8 cellular contexts compared by ENCODE assay signal in genomic region chr12:56359851-56360767, GRCh38. TPM values are rescaled to one million over a fixed set of nuclear protein-coding genes. Genes with fewer than 3 reads are reported as not detected.
A peak's percentile ranks its signal among the peaks of the same experiment; 100 is the strongest.
DNase-seq lines count a peak whose midpoint lies in the region; ATAC-seq, FAIRE-seq and TF ChIP-seq lines count a peak whose summit lies in the region.

STAT2 (minus strand) TSS chr12:56360107; CDS start chr12:56356571, 3,536 bp downstream.

- no peak within 1 kb of the TSS for H3K14ac ChIP-seq in H1 (ENCODE audit: insufficient read length)

- peaks cover 0 to 8% of the 10 kb centered on the region in 2 experiments; a peak in 1 of 4 replicates for H3K79me2 ChIP-seq in H1 (ENCODE audit: control insufficient read depth in 1 of 2, insufficient read depth in 2 of 2, low read length in 2 of 2)

- no peak for TF ChIP-seq RAD21 in H1 (IDR thresholded peaks at IDR 0.05 in 1 of 2, conservative IDR thresholded peaks at IDR 0.05 in 1 of 2; ENCODE audit: low read depth in 2 of 2, low read length in 2 of 2)

- H2BK12ac ChIP-seq in H1 (ENCODE audit: low read depth, low read length): peak within 1 kb of the TSS; percentile 55; the same call in 1 of the 2 replicates

- POLR2A ChIA-PET in H1 (lab: Charles Lee; ENCODE audit: partially characterized antibody): interaction anchor here (0.6 to 5.1 kb wide), 21 partner anchors 9 to 366 kb away, joined by 3 to 55 read pairs (median 4); partner anchors contain the start of genes CNPY2, COQ10A, IL23A and NACA

- H3K4me3 Mint-ChIP-seq in activated CD8-positive, alpha-beta memory T cell treated with anti-CD3 and anti-CD28 coated beads, Interleukin-2, amount 10 ng/mL, durations not matched to agents 7 days and 5 days: peak within 1 kb of the TSS; percentile 93
- peak within 1 kb of the TSS; percentile 96 for H3K4me3 Mint-ChIP-seq in memory B cell

- H3K56ac ChIP-seq in H1 (replicated peaks; ENCODE audit: insufficient read length, low read depth, low read length): peak within 1 kb of the TSS; percentile 34

- peak within 1 kb of the TSS; percentile 87; the same call in 1 of the 2 replicates for H4K8ac ChIP-seq in H1 (ENCODE audit: extremely low read depth, insufficient read depth, low read length)

- 0 out of 2 replicates have a peak within 1 kb of the TSS, but pooled peaks have one; percentile 24 for H2AFZ ChIP-seq in H1 (ENCODE audit: low read length)

- no peaks in the 10 kb centered on the region for H3K79me1 ChIP-seq in H1 (ENCODE audit: low read depth, low read length)

- H4K5ac ChIP-seq in H1 (ENCODE audit: insufficient read length, low read depth, low read length): peak within 1 kb of the TSS; percentile 72

- H4K20me1 ChIP-seq in H1 (replicated peaks in 1 of 2; ENCODE audit: control insufficient read depth in 1 of 2, insufficient read depth in 2 of 2, low read length in 2 of 2): no peaks in the 10 kb centered on the region

- peaks cover 5% of the 10 kb centered on the region for H3K27me3 ChIP-seq in NT2/D1 (ENCODE audit: insufficient read depth, insufficient read length)
- peaks cover 0 to 3% (median 0%) of the 10 kb centered on the region in 4 experiments; a peak in 1 of 7 replicates for H3K27me3 ChIP-seq in H1 (replicated peaks in 1 of 4; ENCODE audit: control insufficient read depth in 3 of 4, extremely low read depth in 1 of 4, insufficient read depth in 3 of 4, low read length in 3 of 4)

- no peak for TF ChIP-seq CTCF in H1 (IDR thresholded peaks at IDR 0.05; ENCODE audit: control extremely low read depth in 1 of 3, insufficient read depth in 1 of 3, low read depth in 1 of 3, low read length in 3 of 3)

- ATAC-seq in GM21381 (IDR thresholded peaks at IDR 0.05; ENCODE audit: unreplicated experiment): peak; percentile 94
- peak; percentile 97 for ATAC-seq in activated CD8-positive, alpha-beta memory T cell treated with anti-CD3 and anti-CD28 coated beads, Interleukin-2, amount 10 ng/mL, durations not matched to agents 7 days and 5 days
- peak; percentile 93 for ATAC-seq in memory B cell (ENCODE audit: low read depth)

- no peak within 1 kb of the TSS for H2BK120ac ChIP-seq in H1 (replicated peaks; ENCODE audit: low read depth, low read length)

- no peak within 1 kb of the TSS for H2BK15ac ChIP-seq in H1 (ENCODE audit: low read length)

- CTCF ChIA-PET in activated CD8-positive, alpha-beta memory T cell treated with anti-CD3 and anti-CD28 coated beads, Interleukin-2, amount 10 ng/mL, durations not matched to agents 7 days and 5 days (lab: Charles Lee): interaction anchor here (0.8 to 4.6 kb wide), 24 partner anchors 9 to 276 kb away, joined by 3 to 21 read pairs (median 5); partner anchors contain the start of genes ANKRD52, CNPY2, COQ10A and ESYT1
- CTCF ChIA-PET in H1 (lab: Charles Lee; ENCODE audit: partially characterized antibody): interaction anchor here (0.6 to 3.4 kb wide), 18 partner anchors 9 to 138 kb away, joined by 3 to 24 read pairs (median 4); partner anchors contain the start of genes CNPY2, PAN2, RNF41 and SPRYD4

- H3K4me3 ChIP-seq in NT2/D1 (ENCODE audit: insufficient read length, low read depth) (peak within 1 kb of the TSS; percentile 87), H1 (ENCODE audit: extremely low read depth in 1 of 4, insufficient read depth in 2 of 4, low read depth in 3 of 4, low read length in 4 of 4) (peak within 1 kb of the TSS; percentile 78 to 88 (median 84))

- H3K9me3 ChIP-seq in NT2/D1 (ENCODE audit: insufficient read depth, low read length) (no peaks in the 10 kb centered on the region), H1 (ENCODE audit: insufficient read depth in 2 of 2, low read depth in 1 of 2, low read length in 1 of 2) (no peaks in the 10 kb centered on the region)

- no peak within 1 kb of the TSS; the same call in 1 of the 2 replicates for H3K18ac ChIP-seq in H1 (ENCODE audit: extremely low read depth, low read length)

- WGBS in H1 (ENCODE audit: extremely low coverage in 1 of 2, insufficient coverage in 1 of 2, insufficient read length in 1 of 2, insufficient replicate concordance in 2 of 2, low coverage in 1 of 2, low lambda C conversion rate in 2 of 2, missing lambda C conversion rate in 1 of 2), 2 experiments: 1% methylated on average over 48 of the region's 54 CpGs; no CpG with 5 or more reads in 1 of the 2 experiments

- FAIRE-seq in H1 (lab: Jason Lieb, UNC): peak; percentile 87

- peaks cover 16% of the 10 kb centered on the region for H3K36me3 ChIP-seq in NT2/D1 (ENCODE audit: insufficient read depth, insufficient read length, low read length)
- H3K36me3 ChIP-seq in H1 (ENCODE audit: control insufficient read depth in 2 of 4, insufficient read depth in 4 of 4, low read length in 3 of 4): peaks cover 2 to 16% (median 8%) of the 10 kb centered on the region in 4 experiments; a peak in 6 of 8 replicates

- H3K27ac ChIP-seq in H1 (ENCODE audit: low read depth, low read length): peak within 1 kb of the TSS; percentile 70

- 0 out of 2 replicates have a peak within 1 kb of the TSS, but pooled peaks have one; percentile 4 for H2AK5ac ChIP-seq in H1 (ENCODE audit: low read depth, low read length)

- H4K91ac ChIP-seq in H1 (replicated peaks; ENCODE audit: insufficient read length, low read length): no peak within 1 kb of the TSS

- peak within 1 kb of the TSS; percentile 95 for H3K27ac Mint-ChIP-seq in activated CD8-positive, alpha-beta memory T cell treated with anti-CD3 and anti-CD28 coated beads, Interleukin-2, amount 10 ng/mL, durations not matched to agents 7 days and 5 days
- H3K27ac Mint-ChIP-seq in memory B cell: peak within 1 kb of the TSS; percentile 82

- H2BK5ac ChIP-seq in H1 (ENCODE audit: low read depth, low read length): peak within 1 kb of the TSS; percentile 77; the same call in 1 of the 2 replicates

- H3K27me3 Mint-ChIP-seq in activated CD8-positive, alpha-beta memory T cell treated with anti-CD3 and anti-CD28 coated beads, Interleukin-2, amount 10 ng/mL, durations not matched to agents 7 days and 5 days: no peaks in the 10 kb centered on the region
- H3K27me3 Mint-ChIP-seq in memory B cell: no peaks in the 10 kb centered on the region

- H3K4me1 ChIP-seq in NT2/D1 (ENCODE audit: insufficient read depth, insufficient read length): peaks cover 2% of the 10 kb centered on the region
- peaks cover 0 to 5% (median 2%) of the 10 kb centered on the region in 4 experiments; a peak in 4 of 7 replicates for H3K4me1 ChIP-seq in H1 (replicated peaks in 1 of 4; ENCODE audit: control insufficient read depth in 3 of 4, insufficient read depth in 4 of 4, low read length in 3 of 4)

- DNase-seq in COR-L47 (lab: John Stamatoyannopoulos, UW) (peak; percentile 98), HUDEP-2 (lab: John Stamatoyannopoulos, UW; ENCODE audit: unreplicated experiment in 76 of 76) (peak; percentile 26 to 100 (median 99)), NT2/D1 (ENCODE audit: low read depth, low spot score) (peak; percentile 99), H1 (ENCODE audit: low read depth in 1 of 2, low spot score in 2 of 2) (peak; percentile 98 to 99), memory B cell (ENCODE audit: low spot score in 2 of 2) (peak; percentile 92 to 99)
- peak; percentile 100 for DNase-seq in activated CD8-positive, alpha-beta memory T cell treated with anti-CD3 and anti-CD28 coated beads, Interleukin-2, amount 10 ng/mL, durations not matched to agents 7 days and 5 days
- peak; percentile 98 for DNase-seq in stimulated activated CD8-positive, alpha-beta memory T cell treated with anti-CD3 and anti-CD28 coated beads, Interleukin-12 subunit alpha, Interleukin-12 subunit beta, amount 100 ng/mL, for 24 hours (ENCODE audit: extremely low read depth)

- peak in 1 of 2 experiments; percentile 56; a peak in 2 of 3 replicates for TF ChIP-seq POLR2A in H1 (IDR thresholded peaks at IDR 0.05; ENCODE audit: control extremely low read depth in 1 of 2, low read depth in 2 of 2, low read length in 2 of 2)

- H3K9me3 Mint-ChIP-seq in activated CD8-positive, alpha-beta memory T cell treated with anti-CD3 and anti-CD28 coated beads, Interleukin-2, amount 10 ng/mL, durations not matched to agents 7 days and 5 days (ENCODE audit: low read depth): no peaks in the 10 kb centered on the region
- H3K9me3 Mint-ChIP-seq in memory B cell: no peaks in the 10 kb centered on the region

- H2BK20ac ChIP-seq in H1 (ENCODE audit: low read length): no peak within 1 kb of the TSS

- H3K4me2 ChIP-seq in H1 (ENCODE audit: insufficient read depth in 1 of 2, low read depth in 2 of 2, low read length in 2 of 2): peak within 1 kb of the TSS; percentile 51 to 66

- TF ChIP-seq EP300 in H1 (IDR thresholded peaks at IDR 0.05; ENCODE audit: borderline replicate concordance in 1 of 2, low read depth in 2 of 2, low read length in 2 of 2): peak; percentile 65 to 71; a peak in 2 of 3 replicates

- peaks cover 24% of the 10 kb centered on the region for H3K4me1 Mint-ChIP-seq in activated CD8-positive, alpha-beta memory T cell treated with anti-CD3 and anti-CD28 coated beads, Interleukin-2, amount 10 ng/mL, durations not matched to agents 7 days and 5 days
- peaks cover 22% of the 10 kb centered on the region for H3K4me1 Mint-ChIP-seq in memory B cell

- no peaks in the 10 kb centered on the region for H3K23me2 ChIP-seq in H1 (ENCODE audit: low read depth, low read length)

- H3K4ac ChIP-seq in H1 (replicated peaks; ENCODE audit: insufficient read length, low read depth, low read length): no peak within 1 kb of the TSS

- no peak within 1 kb of the TSS for H3K23ac ChIP-seq in H1 (ENCODE audit: insufficient read length)

- H3K9ac ChIP-seq in NT2/D1 (ENCODE audit: insufficient read length, low read depth): peak within 1 kb of the TSS; percentile 93
- peak within 1 kb of the TSS; percentile 66 to 90 (median 70) for H3K9ac ChIP-seq in H1 (replicated peaks in 1 of 4; ENCODE audit: extremely low read depth in 1 of 4, low read depth in 3 of 4, low read length in 3 of 4)

- peaks cover 25% of the 10 kb centered on the region for H3K36me3 Mint-ChIP-seq in activated CD8-positive, alpha-beta memory T cell treated with anti-CD3 and anti-CD28 coated beads, Interleukin-2, amount 10 ng/mL, durations not matched to agents 7 days and 5 days
- H3K36me3 Mint-ChIP-seq in memory B cell: peaks cover 8% of the 10 kb centered on the region

TF ChIP-seq in H1, 55 proteins besides CTCF, POLR2A, EP300 and RAD21 (continues in another document):
- TF ChIP-seq SAP30 (IDR thresholded peaks at IDR 0.05; ENCODE audit: insufficient read depth, insufficient replicate concordance, low read length): peak; percentile 35
- peak; percentile 6; the same call in 1 of the 2 replicates for TF ChIP-seq CHD2 (IDR thresholded peaks at IDR 0.05; ENCODE audit: low read length)

RNA-seq across cellular contexts. Expression of gene STAT2, which starts in this region (rescaled TPM):
- 100 to 1,000 TPM; 178 to 308 TPM for total RNA-seq in activated CD8-positive, alpha-beta memory T cell treated with anti-CD3 and anti-CD28 coated beads, Interleukin-2, amount 10 ng/mL, durations not matched to agents 7 days and 5 days
- total RNA-seq in H1 (2021; fragmentation: NEBNext Ultra II Directional; extraction: Animal tissue kit (Norgen Biotek cat#: 25700)): 42.4 and 44.7 TPM in 2 replicates
- 37.1 and 39.9 TPM in 2 replicates for polyA plus RNA-seq in H1 (2011; rRNA removed)
- polyA plus RNA-seq in H1 (2011; cell fraction: cytosol; rRNA removed): 36.3 TPM
- 69.6 TPM for polyA plus RNA-seq in H1 (2011; cell fraction: nucleus; rRNA removed)
- 33.1 to 42.2 TPM (median 37.6 TPM) in 4 replicates for polyA plus RNA-seq in H1 (2012, experiment 1 of 2)
- polyA plus RNA-seq in H1 (2012, experiment 2 of 2): 24.4 TPM
- polyA plus RNA-seq in H1 (2013, experiment 1 of 2): 22.6 TPM
- polyA plus RNA-seq in H1 (2013, experiment 2 of 2): 19.1 TPM
- 71.1 and 93.4 TPM in 2 replicates for polyA minus RNA-seq in H1 (2011; rRNA and poly(A)+ RNA removed)
- 34.1 TPM for polyA minus RNA-seq in H1 (2011; cell fraction: cytosol; rRNA and poly(A)+ RNA removed)
- 60.4 TPM for polyA minus RNA-seq in H1 (2011; cell fraction: nucleus; rRNA and poly(A)+ RNA removed)

Comparison
In these comparisons a context has a peak if more than half of its experiments do, and no peak if none do; other contexts are left out.
1. Peak in every context shown above with its lines: DNase-seq, ATAC-seq, H3K4me3 ChIP-seq and H3K27ac ChIP-seq.